8 cellular contexts compared by ENCODE assay signal in the genomic region with DNA sequence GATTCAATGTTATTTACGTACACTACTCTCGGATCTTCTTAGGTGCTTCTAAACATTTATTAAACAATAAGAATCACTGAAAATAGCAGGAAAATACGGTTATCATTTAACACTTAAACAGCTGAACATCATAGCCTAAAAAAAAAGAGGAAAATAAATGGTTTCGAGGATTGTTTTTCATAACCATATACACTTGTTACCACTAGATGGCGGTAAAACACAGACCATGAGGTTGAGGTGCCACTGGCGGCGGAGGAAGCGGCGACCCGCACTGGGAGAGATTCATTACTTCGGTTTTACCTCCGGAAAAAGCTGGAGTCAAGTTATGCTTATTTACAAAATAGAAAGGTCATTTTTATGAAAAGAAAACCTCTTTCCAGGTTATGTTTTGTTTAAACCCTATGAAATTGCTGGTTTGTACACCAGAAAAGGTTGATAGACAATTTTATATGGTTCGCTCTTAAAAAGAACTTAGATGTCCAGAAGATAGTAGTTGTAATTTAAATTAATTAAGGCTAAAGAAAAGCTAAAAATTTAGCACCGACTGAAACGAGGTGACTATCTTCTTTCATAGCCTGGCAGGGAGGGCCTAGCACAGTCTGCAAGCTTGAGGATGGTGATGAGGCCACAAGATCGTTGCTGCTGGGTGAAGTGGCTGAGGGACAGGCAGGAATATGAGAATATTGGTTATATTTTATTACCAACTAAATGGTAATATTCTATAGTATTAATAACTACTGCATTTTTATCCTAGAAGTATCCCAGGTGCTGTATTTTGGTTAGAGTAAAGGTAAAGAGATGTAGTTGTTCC.
DNase-seq lines count a peak whose midpoint lies in the region; ATAC-seq and TF ChIP-seq lines count a peak whose summit lies in the region.

No MANE protein-coding gene starts in this region.

- no peaks in the 10 kb centered on the region for H3K36me3 ChIP-seq in lower lobe of right lung

- peak; percentile 74 to 99 (median 92) for TF ChIP-seq CTCF in dorsolateral prefrontal cortex (IDR thresholded peaks at IDR 0.05 in 54 of 56, conservative IDR thresholded peaks at IDR 0.05 in 2 of 56; ENCODE audit: low read depth in 1 of 56, partially characterized antibody in 56 of 56)
- peak; percentile 82 for TF ChIP-seq CTCF in lower lobe of right lung (IDR thresholded peaks at IDR 0.05)

- H3K4me3 ChIP-seq in dorsolateral prefrontal cortex (peak overlapping the region in 57 of 59 donors; percentile 0 to 64 (median 39)), lower lobe of right lung (peak overlapping the region; percentile 31)

- peak; percentile 42 for DNase-seq in NK-92 treated with Interleukin-12 subunit alpha and Interleukin-12 subunit beta, amount 100 ng/mL, for 24 hours (lab: John Stamatoyannopoulos, UW)
- DNase-seq in NK-92 (lab: John Stamatoyannopoulos, UW; ENCODE audit: unreplicated experiment) (no peak), NCI-H748 (lab: John Stamatoyannopoulos, UW; ENCODE audit: unreplicated experiment) (peak; percentile 73), dorsolateral prefrontal cortex (peak; percentile 40 to 75 (median 68)), lower lobe of right lung (peak; percentile 80)
- peak; percentile 66 for DNase-seq in activated CD4-positive, alpha-beta memory T cell treated with anti-CD3 and anti-CD28 coated beads, Interleukin-2, amount 10 ng/mL, durations not matched to agents 7 days and 5 days
- peak; percentile 18 to 44 (median 27) for DNase-seq in stimulated activated CD4-positive, alpha-beta T cell treated with anti-CD3 and anti-CD28 coated beads, TNF-alpha, amount 100 ng/mL, for 48 hours (ENCODE audit: low read depth in 3 of 3)

- peaks cover 45% of the 10 kb centered on the region for H3K27me3 Mint-ChIP-seq in activated CD4-positive, alpha-beta memory T cell treated with anti-CD3 and anti-CD28 coated beads, Interleukin-2, amount 10 ng/mL, durations not matched to agents 7 days and 5 days

- H3K4me1 ChIP-seq in lower lobe of right lung, result peaks cover 10% of the 10 kb centered on the region

- no peak overlapping the region for H3K27ac Mint-ChIP-seq in activated CD4-positive, alpha-beta memory T cell treated with anti-CD3 and anti-CD28 coated beads, Interleukin-2, amount 10 ng/mL, durations not matched to agents 7 days and 5 days

- ATAC-seq in HG03159 (IDR thresholded peaks at IDR 0.05; ENCODE audit: unreplicated experiment) (peak; percentile 72), lower lobe of right lung (peak; percentile 86 to 91)

- no peaks in the 10 kb centered on the region for H3K9me3 ChIP-seq in lower lobe of right lung

- peak overlapping the region in 24 of 59 donors; percentile 0 to 70 (median 44) for H3K27ac ChIP-seq in dorsolateral prefrontal cortex
- H3K27ac ChIP-seq in lower lobe of right lung, result no peak overlapping the region

- H3K36me3 Mint-ChIP-seq in activated CD4-positive, alpha-beta memory T cell treated with anti-CD3 and anti-CD28 coated beads, Interleukin-2, amount 10 ng/mL, durations not matched to agents 7 days and 5 days (ENCODE audit: low read depth), result no peaks in the 10 kb centered on the region

- POLR2A ChIA-PET in activated CD4-positive, alpha-beta memory T cell treated with anti-CD3 and anti-CD28 coated beads, Interleukin-2, amount 10 ng/mL, durations not matched to agents 7 days and 5 days (lab: Charles Lee), result interaction anchor here (1.3 kb wide), 1 partner anchor 192 kb away, joined by 3 read pairs; no protein-coding TSS in a partner anchor

- CTCF ChIA-PET in activated CD4-positive, alpha-beta memory T cell treated with anti-CD3 and anti-CD28 coated beads, Interleukin-2, amount 10 ng/mL, durations not matched to agents 7 days and 5 days (lab: Charles Lee), result interaction anchor here (0.6 to 5.2 kb wide), 42 partner anchors 8 to 612 kb away, joined by 3 to 53 read pairs (median 5); no protein-coding TSS in a partner anchor

- peaks cover 8% of the 10 kb centered on the region for H3K4me1 Mint-ChIP-seq in activated CD4-positive, alpha-beta memory T cell treated with anti-CD3 and anti-CD28 coated beads, Interleukin-2, amount 10 ng/mL, durations not matched to agents 7 days and 5 days

- H3K9me3 Mint-ChIP-seq in activated CD4-positive, alpha-beta memory T cell treated with anti-CD3 and anti-CD28 coated beads, Interleukin-2, amount 10 ng/mL, durations not matched to agents 7 days and 5 days, result no peaks in the 10 kb centered on the region

- intact Hi-C loops in dorsolateral prefrontal cortex (cut with DNase I), result loop anchor here (5.0 to 10.0 kb wide), 3 partner anchors 179 to 486 kb away; no protein-coding TSS in a partner anchor
- intact Hi-C loops in lower lobe of right lung (cut with DNase I), result loop anchor here (5.0 kb wide), 2 partner anchors 179 to 194 kb away; no protein-coding TSS in a partner anchor

- peak overlapping the region; percentile 9 for H3K4me3 Mint-ChIP-seq in activated CD4-positive, alpha-beta memory T cell treated with anti-CD3 and anti-CD28 coated beads, Interleukin-2, amount 10 ng/mL, durations not matched to agents 7 days and 5 days

- H3K27me3 ChIP-seq in dorsolateral prefrontal cortex (no peaks in the 10 kb centered on the region), lower lobe of right lung (ENCODE audit: low read depth) (no peaks in the 10 kb centered on the region)
